Comparison of ENCODE assay signal across 1 cellular context in the genomic region with DNA sequence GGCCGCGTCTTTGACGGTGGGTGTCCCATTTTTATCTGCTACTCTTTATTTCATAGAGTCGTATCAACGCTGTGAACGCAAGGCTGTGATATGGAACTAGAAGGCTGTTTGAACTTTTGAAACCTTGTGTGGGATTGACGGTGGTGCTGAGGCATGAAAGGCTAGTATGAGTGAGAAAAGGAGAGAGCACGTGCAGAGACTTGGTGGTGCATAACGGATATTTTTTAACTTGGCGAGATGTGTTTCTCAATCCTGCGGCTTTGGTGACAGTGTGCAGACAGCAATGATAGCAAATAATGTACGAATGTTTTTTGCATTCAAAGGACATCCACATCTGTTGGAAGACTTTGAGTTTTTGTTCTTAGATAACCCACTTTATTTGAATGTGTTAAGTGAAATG.
TF ChIP-seq lines count a peak whose summit lies in the region.

No MANE protein-coding gene starts in this region.

TF ChIP-seq in K562, 482 proteins besides CTCF, POLR2A, EP300 and RAD21:
- TF ChIP-seq C11orf30 (IDR thresholded peaks at IDR 0.05; ENCODE audit: low read depth): no peak
- TF ChIP-seq MAFG (tag; conservative IDR thresholded peaks at IDR 0.05): no peak
- TF ChIP-seq ZNF384 (IDR thresholded peaks at IDR 0.05; ENCODE audit: low read depth, low read length): no peak
- no peak for TF ChIP-seq MCM7 (IDR thresholded peaks at IDR 0.05)
- no peak for TF ChIP-seq BACH1 (tag; IDR thresholded peaks at IDR 0.05)
- TF ChIP-seq TFAM (CRISPR knock-in tag; conservative IDR thresholded peaks at IDR 0.05): no peak
- TF ChIP-seq, protein P1, sequence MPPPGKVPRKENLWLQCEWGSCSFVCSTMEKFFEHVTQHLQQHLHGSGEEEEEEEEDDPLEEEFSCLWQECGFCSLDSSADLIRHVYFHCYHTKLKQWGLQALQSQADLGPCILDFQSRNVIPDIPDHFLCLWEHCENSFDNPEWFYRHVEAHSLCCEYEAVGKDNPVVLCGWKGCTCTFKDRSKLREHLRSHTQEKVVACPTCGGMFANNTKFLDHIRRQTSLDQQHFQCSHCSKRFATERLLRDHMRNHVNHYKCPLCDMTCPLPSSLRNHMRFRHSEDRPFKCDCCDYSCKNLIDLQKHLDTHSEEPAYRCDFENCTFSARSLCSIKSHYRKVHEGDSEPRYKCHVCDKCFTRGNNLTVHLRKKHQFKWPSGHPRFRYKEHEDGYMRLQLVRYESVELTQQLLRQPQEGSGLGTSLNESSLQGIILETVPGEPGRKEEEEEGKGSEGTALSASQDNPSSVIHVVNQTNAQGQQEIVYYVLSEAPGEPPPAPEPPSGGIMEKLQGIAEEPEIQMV (tag; conservative IDR thresholded peaks at IDR 0.05; ENCODE audit: low read depth): no peak
